ENCODE assay signal across 8 cellular contexts in genomic region chr16:3157229-3158013, GRCh38. TPM values are rescaled to one million over a fixed set of nuclear protein-coding genes. Genes with fewer than 3 reads are reported as not detected.
DNase-seq lines count a peak whose midpoint lies in the region; ATAC-seq and TF ChIP-seq lines count a peak whose summit lies in the region.

No MANE protein-coding gene starts in this region.

- H3K27me3 Mint-ChIP-seq in Calu3 (ENCODE audit: unreplicated experiment) (no peaks in the 10 kb centered on the region), osteocyte (ENCODE audit: unreplicated experiment) (no peaks in the 10 kb centered on the region)

- H3K4me3 Mint-ChIP-seq in Calu3 (ENCODE audit: low read depth, unreplicated experiment) (peak overlapping the region; percentile 84), osteocyte (ENCODE audit: unreplicated experiment) (peak overlapping the region; percentile 80)

- H3K27ac Mint-ChIP-seq in Calu3 (ENCODE audit: unreplicated experiment) (peak overlapping the region; percentile 77), osteocyte (ENCODE audit: unreplicated experiment) (peak overlapping the region; percentile 77)

- BruUV-seq in Calu3 (replicated peaks; lab: Mats Ljungman, UMichigan), result TSS peak; percentile 97

- intact Hi-C loops in Calu3 (cut with micrococcal nuclease; ENCODE audit: unreplicated experiment), result no loop called here

- H3K9me3 Mint-ChIP-seq in Calu3 (ENCODE audit: low read depth, unreplicated experiment), result no peaks in the 10 kb centered on the region
- H3K9me3 Mint-ChIP-seq in osteocyte (ENCODE audit: unreplicated experiment), result no peaks in the 10 kb centered on the region

- H3K4me1 Mint-ChIP-seq in Calu3 (ENCODE audit: low read depth, unreplicated experiment), result peaks cover 25% of the 10 kb centered on the region
- H3K4me1 Mint-ChIP-seq in osteocyte (ENCODE audit: unreplicated experiment), result peaks cover 25% of the 10 kb centered on the region

- H3K36me3 Mint-ChIP-seq in Calu3 (ENCODE audit: insufficient read depth, unreplicated experiment) (peaks cover 57% of the 10 kb centered on the region), osteocyte (ENCODE audit: unreplicated experiment) (no peaks in the 10 kb centered on the region)

- peak; percentile 93 for DNase-seq in Calu3
- DNase-seq in Kasumi-1 (lab: John Stamatoyannopoulos, UW), result peak; percentile 49 to 52
- DNase-seq in RPMI8226, result peak; percentile 73
- peak; percentile 41 for DNase-seq in activated naive CD4-positive, alpha-beta T cell treated with anti-CD3 and anti-CD28 coated beads, Interleukin-2, amount 50 U/mL, for 16 hours
- DNase-seq in glomerular visceral epithelial cell (ENCODE audit: extremely low spot score), result peak; percentile 87
- no peak for DNase-seq in osteocyte (ENCODE audit: extremely low spot score, unreplicated experiment)

- ATAC-seq in HG03095 (IDR thresholded peaks at IDR 0.05; ENCODE audit: unreplicated experiment), result no peak
- ATAC-seq in HG02885 (IDR thresholded peaks at IDR 0.05; ENCODE audit: poor library complexity, unreplicated experiment), result no peak

- CTCF ChIA-PET in Calu3 (lab: Charles Lee), result interaction anchor here (0.8 to 2.5 kb wide), 7 partner anchors 7 to 126 kb away, joined by 3 to 23 read pairs (median 7); partner anchors contain the start of genes OR1F1 and ZNF213

- no peak for TF ChIP-seq CTCF in Calu3 (IDR thresholded peaks at IDR 0.05; ENCODE audit: unreplicated experiment)
- no peak for TF ChIP-seq CTCF in osteocyte (IDR thresholded peaks at IDR 0.05)

RNA-seq across cellular contexts. Expression of gene ZNF213, which starts 22.6 kb away (rescaled TPM):
- total RNA-seq in Calu3 (2022), result 9.8 and 11.8 TPM in 2 replicates
- 13.4 and 14.3 TPM in 2 replicates for total RNA-seq in osteocyte

RNA-seq across cellular contexts. Expression of gene OR1F1, which starts 30.6 kb away (rescaled TPM):
- 0.40 and 0.54 TPM in 2 replicates for total RNA-seq in Calu3 (2022)
- total RNA-seq in osteocyte, result not detected in 2 replicates

RNA-seq across cellular contexts. Expression of gene ZNF205, which starts 45.0 kb away (rescaled TPM):
- 17.2 and 17.7 TPM in 2 replicates for total RNA-seq in Calu3 (2022)
- 14.8 and 15.9 TPM in 2 replicates for total RNA-seq in osteocyte

RNA-seq across cellular contexts. Expression of gene ZSCAN10, which starts 58.3 kb away (rescaled TPM):
- total RNA-seq in Calu3 (2022), result not detected in 2 replicates
- total RNA-seq in osteocyte, result not detected in 2 replicates
